25 cellular contexts compared by ENCODE assay signal in the genomic region with DNA sequence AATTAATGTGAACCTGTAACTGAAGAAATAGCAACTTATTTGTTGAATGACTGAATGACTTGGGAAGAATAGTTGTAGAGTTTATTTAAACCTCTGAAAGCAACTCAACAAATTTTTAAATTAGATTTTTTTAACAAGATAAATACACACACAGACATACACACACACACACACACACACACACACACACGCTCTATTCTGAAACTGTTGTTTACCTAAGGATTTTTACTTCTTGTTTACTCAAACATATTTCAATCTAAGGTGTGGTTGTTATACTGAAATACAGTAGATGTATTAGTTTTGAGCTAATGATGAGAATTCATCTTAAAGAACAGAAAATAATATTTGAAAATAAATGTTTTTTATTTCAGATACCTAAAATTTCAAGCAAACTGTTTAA.
"Had no signal": no experiment of that assay in that cellular context is flagged by ENCODE, and none has a peak within 500 bp of the region (broad histone marks: within the 10 kb centered on the region; RNA-seq: fewer than 3 reads in every experiment).

No MANE protein-coding gene starts in this region.

- H3K4me1 Mint-ChIP-seq: nephron had no signal

- H2AFZ ChIP-seq: neural progenitor cell, parathyroid adenoma had no signal

- H3K27me3 ChIP-seq: gastrocnemius medialis, left lung, neural progenitor cell, suprapubic skin, vagina had no signal

- ATAC-seq: effector memory CD8-positive, alpha-beta T cell; gastrocnemius medialis; left cardiac atrium; left lung; naive thymus-derived CD4-positive, alpha-beta T cell; sciatic nerve; stimulated activated naive CD8-positive, alpha-beta T cell treated with anti-CD3 and anti-CD28 coated beads, Interleukin-15, amount 100 ng/mL, for 72 hours had no signal

- H3K79me2 ChIP-seq: parathyroid adenoma had no signal

- H3K4me3 Mint-ChIP-seq: effector memory CD8-positive, alpha-beta T cell; naive thymus-derived CD4-positive, alpha-beta T cell; nephron; neural progenitor cell; stimulated activated naive CD8-positive, alpha-beta T cell treated with anti-CD3 and anti-CD28 coated beads, Interleukin-15, amount 100 ng/mL, for 72 hours had no signal

- H3K4me3 ChIP-seq: coronary artery, gastrocnemius medialis, left lung, neural progenitor cell, smooth muscle cell, suprapubic skin, vagina had no signal

- H3K4me2 ChIP-seq: neural progenitor cell, smooth muscle cell had no signal

- H3K4me1 ChIP-seq: left lung, neural progenitor cell, parathyroid adenoma, suprapubic skin, vagina had no signal

- H3K9ac ChIP-seq: neural progenitor cell, parathyroid adenoma had no signal

- H3K27me3 Mint-ChIP-seq: effector memory CD8-positive, alpha-beta T cell; naive thymus-derived CD4-positive, alpha-beta T cell; progenitor cell of endocrine pancreas; stimulated activated naive CD8-positive, alpha-beta T cell treated with anti-CD3 and anti-CD28 coated beads, Interleukin-15, amount 100 ng/mL, for 72 hours had no signal

- DNase-seq: effector memory CD8-positive, alpha-beta T cell; gastrocnemius medialis; head of caudate nucleus; left cardiac atrium; left lung; mammary epithelial cell; mesendoderm; midbrain; naive thymus-derived CD4-positive, alpha-beta T cell; stimulated activated CD4-positive, alpha-beta T cell treated with anti-CD3 and anti-CD28 coated beads, Interleukin-12 subunit alpha, Interleukin-12 subunit beta, amount 100 ng/mL, for 4 hours; stimulated activated CD4-positive, alpha-beta T cell treated with anti-CD3 and anti-CD28 coated beads, Interleukin-1b, Interleukin-23, amount 100 ng/mL, for 48 hours; stimulated activated CD4-positive, alpha-beta T cell treated with anti-CD3 and anti-CD28 coated beads, Interleukin-4, amount 100 ng/mL, for 1 hour; stimulated activated CD8-positive, alpha-beta memory T cell treated with anti-CD3 and anti-CD28 coated beads, Interleukin-4, amount 100 ng/mL, for 48 hours; stimulated activated naive CD4-positive, alpha-beta T cell; stimulated activated naive CD8-positive, alpha-beta T cell treated with anti-CD3 and anti-CD28 coated beads, Interleukin-15, amount 100 ng/mL, for 72 hours; trophoblast cell had no signal

- H3K9me3 ChIP-seq: gastrocnemius medialis, left lung, suprapubic skin, vagina had no signal

- H3K27ac ChIP-seq: coronary artery, gastrocnemius medialis, left lung, neural progenitor cell, parathyroid adenoma, suprapubic skin, vagina had no signal

- H3K27ac Mint-ChIP-seq: effector memory CD8-positive, alpha-beta T cell; nephron; neural progenitor cell; progenitor cell of endocrine pancreas; stimulated activated naive CD8-positive, alpha-beta T cell treated with anti-CD3 and anti-CD28 coated beads, Interleukin-15, amount 100 ng/mL, for 72 hours had no signal

- H3K9me3 Mint-ChIP-seq: effector memory CD8-positive, alpha-beta T cell; naive thymus-derived CD4-positive, alpha-beta T cell; nephron; neural progenitor cell; stimulated activated naive CD8-positive, alpha-beta T cell treated with anti-CD3 and anti-CD28 coated beads, Interleukin-15, amount 100 ng/mL, for 72 hours had no signal
